In the genomic region with DNA sequence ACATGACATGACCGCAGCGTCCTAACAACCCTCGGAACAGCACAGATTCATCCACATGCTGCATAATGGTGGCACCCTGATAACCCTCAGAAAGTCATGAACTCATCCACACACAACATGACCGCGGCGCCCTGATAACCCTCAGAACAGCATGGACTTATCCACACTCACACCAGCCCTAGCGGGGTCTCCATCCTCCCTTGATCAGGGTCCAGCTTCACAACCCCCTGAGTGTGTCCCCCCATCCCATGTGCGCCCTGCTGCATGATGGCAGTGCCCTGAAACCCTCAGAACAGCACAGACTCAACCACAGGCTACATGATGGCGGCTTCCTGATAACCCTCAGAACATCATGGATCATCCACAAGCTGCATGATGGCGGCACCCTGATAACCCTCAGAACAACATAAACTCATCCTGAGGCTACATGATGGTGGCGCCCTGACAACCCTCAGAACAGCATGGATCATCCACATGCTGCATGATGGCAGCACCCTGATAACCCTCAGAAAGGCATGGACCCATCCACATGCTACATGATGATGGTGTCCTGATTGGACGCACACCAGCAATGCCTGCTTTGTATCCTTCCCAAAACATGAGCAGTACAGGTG, we compare ENCODE assay signal across 23 cellular contexts. TPM values are rescaled to one million over a fixed set of nuclear protein-coding genes. Genes with fewer than 3 reads are reported as not detected.
"Had no signal": no experiment of that assay in that cellular context is flagged by ENCODE, and none has a peak within 500 bp of the region (broad histone marks: within the 10 kb centered on the region; RNA-seq: fewer than 3 reads in every experiment).

No MANE protein-coding gene starts in this region.

- H3K4me3 Mint-ChIP-seq: activated CD4-positive, alpha-beta T cell treated with anti-CD3 and anti-CD28 coated beads, Interleukin-2, amount 10 ng/mL, durations not matched to agents 7 days and 5 days; activated CD8-positive, alpha-beta T cell treated with anti-CD3 and anti-CD28 coated beads, Interleukin-2, amount 10 ng/mL, durations not matched to agents 7 days and 5 days; activated naive CD4-positive, alpha-beta T cell treated with anti-CD3 and anti-CD28 coated beads, Interleukin-2, amount 10 ng/mL, durations not matched to agents 7 days and 5 days; activated naive CD8-positive, alpha-beta T cell treated with anti-CD3 and anti-CD28 coated beads, Interleukin-2, amount 50 U/mL, for 24 hours; activated T-cell treated with anti-CD3 and anti-CD28 coated beads, Interleukin-2, amount 50 U/mL, for 24 hours; central memory CD8-positive, alpha-beta T cell; naive thymus-derived CD4-positive, alpha-beta T cell had no signal

- H3K36me3 ChIP-seq: ascending aorta, gastroesophageal sphincter, heart left ventricle, stomach had no signal

- DNase-seq: activated CD4-positive, alpha-beta T cell treated with anti-CD3 and anti-CD28 coated beads, Interleukin-2, amount 10 ng/mL, durations not matched to agents 7 days and 5 days; activated CD8-positive, alpha-beta T cell treated with anti-CD3 and anti-CD28 coated beads, Interleukin-2, amount 10 ng/mL, durations not matched to agents 7 days and 5 days; activated naive CD4-positive, alpha-beta T cell treated with anti-CD3 and anti-CD28 coated beads, Interleukin-2, amount 10 ng/mL, durations not matched to agents 7 days and 5 days; activated naive CD8-positive, alpha-beta T cell treated with anti-CD3 and anti-CD28 coated beads, Interleukin-2, amount 50 U/mL, for 24 hours; activated T-cell treated with anti-CD3 and anti-CD28 coated beads, Interleukin-2, amount 50 U/mL, for 24 hours; kidney glomerular epithelial cell; mesendoderm; naive thymus-derived CD4-positive, alpha-beta T cell; nucleus accumbens; small intestine; stimulated activated CD4-positive, alpha-beta T cell treated with anti-CD3 and anti-CD28 coated beads, Interleukin-4, amount 100 ng/mL, for 1 hour; stomach; T-helper 1 cell; T-helper 9 cell had no signal

- H3K4me1 ChIP-seq: ascending aorta, gastroesophageal sphincter, heart left ventricle, stomach had no signal

- H3K27me3 Mint-ChIP-seq: activated CD4-positive, alpha-beta T cell treated with anti-CD3 and anti-CD28 coated beads, Interleukin-2, amount 10 ng/mL, durations not matched to agents 7 days and 5 days had no signal

- H3K27ac ChIP-seq: ascending aorta, coronary artery, gastroesophageal sphincter, heart left ventricle, stomach had no signal

- H3K9me3 ChIP-seq: ascending aorta, gastroesophageal sphincter, heart left ventricle, stomach had no signal

- H3K4me3 ChIP-seq: ascending aorta, coronary artery, gastroesophageal sphincter, heart left ventricle, stomach had no signal

- H3K9me3 Mint-ChIP-seq: activated CD4-positive, alpha-beta T cell treated with anti-CD3 and anti-CD28 coated beads, Interleukin-2, amount 10 ng/mL, durations not matched to agents 7 days and 5 days; activated naive CD4-positive, alpha-beta T cell treated with anti-CD3 and anti-CD28 coated beads, Interleukin-2, amount 10 ng/mL, durations not matched to agents 7 days and 5 days; activated naive CD8-positive, alpha-beta T cell treated with anti-CD3 and anti-CD28 coated beads, Interleukin-2, amount 50 U/mL, for 24 hours; activated T-cell treated with anti-CD3 and anti-CD28 coated beads, Interleukin-2, amount 50 U/mL, for 24 hours had no signal

- H3K36me3 Mint-ChIP-seq: activated naive CD4-positive, alpha-beta T cell treated with anti-CD3 and anti-CD28 coated beads, Interleukin-2, amount 10 ng/mL, durations not matched to agents 7 days and 5 days; naive thymus-derived CD4-positive, alpha-beta T cell had no signal

- ATAC-seq: activated CD4-positive, CD25-positive, alpha-beta regulatory T cell treated with anti-CD3 and anti-CD28 coated beads, Interleukin-2, amount 50 U/mL, for 24 hours; activated CD8-positive, alpha-beta T cell treated with anti-CD3 and anti-CD28 coated beads, Interleukin-2, amount 10 ng/mL, durations not matched to agents 7 days and 5 days; activated naive CD8-positive, alpha-beta T cell treated with anti-CD3 and anti-CD28 coated beads, Interleukin-2, amount 50 U/mL, for 24 hours; esophagus mucosa; gastroesophageal sphincter; heart left ventricle; naive thymus-derived CD4-positive, alpha-beta T cell had no signal

- FAIRE-seq: small intestine had no signal

- H3K4me1 Mint-ChIP-seq: activated CD4-positive, alpha-beta T cell treated with anti-CD3 and anti-CD28 coated beads, Interleukin-2, amount 10 ng/mL, durations not matched to agents 7 days and 5 days; activated naive CD4-positive, alpha-beta T cell treated with anti-CD3 and anti-CD28 coated beads, Interleukin-2, amount 10 ng/mL, durations not matched to agents 7 days and 5 days; activated naive CD8-positive, alpha-beta T cell treated with anti-CD3 and anti-CD28 coated beads, Interleukin-2, amount 50 U/mL, for 24 hours; central memory CD8-positive, alpha-beta T cell had no signal

- H3K27ac Mint-ChIP-seq: activated CD4-positive, alpha-beta T cell treated with anti-CD3 and anti-CD28 coated beads, Interleukin-2, amount 10 ng/mL, durations not matched to agents 7 days and 5 days; activated CD8-positive, alpha-beta T cell treated with anti-CD3 and anti-CD28 coated beads, Interleukin-2, amount 10 ng/mL, durations not matched to agents 7 days and 5 days; activated naive CD4-positive, alpha-beta T cell treated with anti-CD3 and anti-CD28 coated beads, Interleukin-2, amount 10 ng/mL, durations not matched to agents 7 days and 5 days; activated naive CD8-positive, alpha-beta T cell treated with anti-CD3 and anti-CD28 coated beads, Interleukin-2, amount 50 U/mL, for 24 hours; activated T-cell treated with anti-CD3 and anti-CD28 coated beads, Interleukin-2, amount 50 U/mL, for 24 hours; naive thymus-derived CD4-positive, alpha-beta T cell had no signal

- H3K27me3 ChIP-seq: ascending aorta had no signal

RNA-seq across cellular contexts. Expression of a gene that starts 28.3 kb away (rescaled TPM):
- total RNA-seq: activated CD8-positive, alpha-beta T cell treated with anti-CD3 and anti-CD28 coated beads, Interleukin-2, amount 10 ng/mL, durations not matched to agents 7 days and 5 days; ascending aorta; gastroesophageal sphincter; liver; stomach; temporal lobe had no signal
- polyA plus RNA-seq: liver; naive thymus-derived CD4-positive, alpha-beta T cell had no signal
